ENCODE assay signal across 17 cellular contexts in genomic region chr4:158442736-158443135, GRCh38.
DNase-seq lines count a peak whose midpoint lies in the region; ATAC-seq, FAIRE-seq and TF ChIP-seq lines count a peak whose summit lies in the region.
"Had no signal": no experiment of that assay in that cellular context is flagged by ENCODE, and none has a peak within 500 bp of the region (broad histone marks: within the 10 kb centered on the region; RNA-seq: fewer than 3 reads in every experiment).

No MANE protein-coding gene starts in this region.

- no peak overlapping the region for H4K8ac ChIP-seq in H1 (ENCODE audit: extremely low read depth, insufficient read depth, low read length)
- H4K8ac ChIP-seq in mesenchymal stem cell (ENCODE audit: low read length) = no peak overlapping the region

- no peak overlapping the region for H2AK5ac ChIP-seq in H1 (ENCODE audit: low read depth, low read length)
- no peak overlapping the region for H2AK5ac ChIP-seq in mesenchymal stem cell (ENCODE audit: low read length, severe bottlenecking)

- H3K9me3 Mint-ChIP-seq in stimulated activated effector memory CD8-positive, alpha-beta T cell treated with anti-CD3 and anti-CD28 coated beads, Interleukin-12 subunit alpha, Interleukin-12 subunit beta, amount 100 ng/mL, for 72 hours = no peaks in the 10 kb centered on the region
- H3K9me3 Mint-ChIP-seq: GM23338, HFFc6 had no signal

- ATAC-seq in stimulated activated effector memory CD8-positive, alpha-beta T cell treated with anti-CD3 and anti-CD28 coated beads, Interleukin-12 subunit alpha, Interleukin-12 subunit beta, amount 100 ng/mL, for 72 hours = peak; percentile 26
- ATAC-seq in HG03571 (IDR thresholded peaks at IDR 0.05; ENCODE audit: unreplicated experiment) = no peak
- ATAC-seq: A549; CD8-positive, alpha-beta T cell; GM23338 had no signal

- H3K4me1 Mint-ChIP-seq in stimulated activated effector memory CD8-positive, alpha-beta T cell treated with anti-CD3 and anti-CD28 coated beads, Interleukin-12 subunit alpha, Interleukin-12 subunit beta, amount 100 ng/mL, for 72 hours = no peaks in the 10 kb centered on the region
- H3K4me1 Mint-ChIP-seq: CD14-positive monocyte, GM23338, IgD-negative memory B cell had no signal

- no peaks in the 10 kb centered on the region for H3K4me1 ChIP-seq in H1 (replicated peaks in 1 of 4; ENCODE audit: control insufficient read depth in 3 of 4, insufficient read depth in 4 of 4, low read length in 3 of 4)
- no peaks in the 10 kb centered on the region for H3K4me1 ChIP-seq in mesenchymal stem cell (ENCODE audit: control insufficient read depth, insufficient read depth, low read depth, low read length)
- H3K4me1 ChIP-seq: A549 had no signal

- no peak for TF ChIP-seq POLR2A in H1 (IDR thresholded peaks at IDR 0.05; ENCODE audit: control extremely low read depth in 1 of 2, low read depth in 2 of 2, low read length in 2 of 2)

- H3K14ac ChIP-seq in H1 (ENCODE audit: insufficient read length) (no peak overlapping the region), mesenchymal stem cell (ENCODE audit: low read length in 2 of 2) (no peak overlapping the region)

- H3K4me3 ChIP-seq in H1 (ENCODE audit: extremely low read depth in 1 of 4, insufficient read depth in 2 of 4, low read depth in 3 of 4, low read length in 4 of 4) = no peak overlapping the region
- no peak overlapping the region for H3K4me3 ChIP-seq in mesenchymal stem cell (ENCODE audit: insufficient read depth in 1 of 2, low read depth in 1 of 2, low read length in 2 of 2)
- H3K4me3 ChIP-seq: A549, GM23338 had no signal

- H4K91ac ChIP-seq in H1 (replicated peaks; ENCODE audit: insufficient read length, low read length) (no peak overlapping the region), mesenchymal stem cell (ENCODE audit: low read length) (no peak overlapping the region)

- no peak for FAIRE-seq in H1 (lab: Jason Lieb, UNC)
- FAIRE-seq: A549 had no signal

- no peak overlapping the region for H4K5ac ChIP-seq in H1 (ENCODE audit: insufficient read length, low read depth, low read length)

- H2BK15ac ChIP-seq in H1 (ENCODE audit: low read length) = no peak overlapping the region
- H2BK15ac ChIP-seq in mesenchymal stem cell (ENCODE audit: low read depth, poor library complexity, severe bottlenecking) = no peak overlapping the region

- no peak for TF ChIP-seq CTCF in H1 (IDR thresholded peaks at IDR 0.05; ENCODE audit: control extremely low read depth in 1 of 3, insufficient read depth in 1 of 3, low read depth in 1 of 3, low read length in 3 of 3)

- no peak overlapping the region for H3K27ac Mint-ChIP-seq in stimulated activated effector memory CD8-positive, alpha-beta T cell treated with anti-CD3 and anti-CD28 coated beads, Interleukin-12 subunit alpha, Interleukin-12 subunit beta, amount 100 ng/mL, for 72 hours
- H3K27ac Mint-ChIP-seq: CD14-positive monocyte; CD8-positive, alpha-beta T cell; GM23338; HFFc6; IgD-negative memory B cell had no signal

- POLR2A ChIA-PET in H1 (lab: Charles Lee; ENCODE audit: partially characterized antibody) = no interaction called here

- no peak overlapping the region for H3K4me2 ChIP-seq in H1 (ENCODE audit: insufficient read depth in 1 of 2, low read depth in 2 of 2, low read length in 2 of 2)
- H3K4me2 ChIP-seq in mesenchymal stem cell (ENCODE audit: low read length, poor library complexity, severe bottlenecking) = no peak overlapping the region
- H3K4me2 ChIP-seq: A549, GM23338 had no signal

- H2AFZ ChIP-seq in H1 (ENCODE audit: low read length) (0 out of 2 replicates have a peak overlapping the region, but pooled peaks have one; percentile 5), mesenchymal stem cell (ENCODE audit: low read depth, low read length) (no peak overlapping the region)
- H2AFZ ChIP-seq: GM23338 had no signal

- H3K23me2 ChIP-seq in H1 (ENCODE audit: low read depth, low read length) = no peaks in the 10 kb centered on the region

- H3K18ac ChIP-seq in H1 (ENCODE audit: extremely low read depth, low read length) = no peak overlapping the region
- H3K18ac ChIP-seq in mesenchymal stem cell (ENCODE audit: low read depth in 1 of 2, low read length in 2 of 2) = no peak overlapping the region

- H3K36me3 ChIP-seq in H1 (ENCODE audit: control insufficient read depth in 2 of 4, insufficient read depth in 4 of 4, low read length in 3 of 4) (no peaks in the 10 kb centered on the region), mesenchymal stem cell (ENCODE audit: control insufficient read depth in 1 of 2, insufficient read depth in 2 of 2, low read depth in 1 of 2, low read length in 2 of 2) (no peaks in the 10 kb centered on the region)

- no peak for TF ChIP-seq EP300 in H1 (IDR thresholded peaks at IDR 0.05; ENCODE audit: borderline replicate concordance in 1 of 2, low read depth in 2 of 2, low read length in 2 of 2)

- no peak overlapping the region for H3K56ac ChIP-seq in H1 (replicated peaks; ENCODE audit: insufficient read length, low read depth, low read length)

- H2BK120ac ChIP-seq in H1 (replicated peaks; ENCODE audit: low read depth, low read length) = no peak overlapping the region
- no peak overlapping the region for H2BK120ac ChIP-seq in mesenchymal stem cell (ENCODE audit: low read depth, low read length)

- peak overlapping the region; percentile 28 for H3K23ac ChIP-seq in H1 (ENCODE audit: insufficient read length)
- no peak overlapping the region for H3K23ac ChIP-seq in mesenchymal stem cell (ENCODE audit: low read length in 2 of 2)

- H3K4ac ChIP-seq in H1 (replicated peaks; ENCODE audit: insufficient read length, low read depth, low read length) (no peak overlapping the region), mesenchymal stem cell (ENCODE audit: low read depth in 1 of 2, low read length in 2 of 2) (no peak overlapping the region)

- no peaks in the 10 kb centered on the region for H3K36me3 Mint-ChIP-seq in stimulated activated effector memory CD8-positive, alpha-beta T cell treated with anti-CD3 and anti-CD28 coated beads, Interleukin-12 subunit alpha, Interleukin-12 subunit beta, amount 100 ng/mL, for 72 hours
- H3K36me3 Mint-ChIP-seq: CD14-positive monocyte; CD8-positive, alpha-beta T cell; IgD-negative memory B cell had no signal

- no peak for TF ChIP-seq RAD21 in H1 (IDR thresholded peaks at IDR 0.05 in 1 of 2, conservative IDR thresholded peaks at IDR 0.05 in 1 of 2; ENCODE audit: low read depth in 2 of 2, low read length in 2 of 2)

- H3K27me3 ChIP-seq in H1 (replicated peaks in 1 of 4; ENCODE audit: control insufficient read depth in 3 of 4, extremely low read depth in 1 of 4, insufficient read depth in 3 of 4, low read length in 3 of 4) (no peaks in the 10 kb centered on the region), mesenchymal stem cell (ENCODE audit: control insufficient read depth in 1 of 2, insufficient read depth in 1 of 2, low read length in 2 of 2) (no peaks in the 10 kb centered on the region)

- H2BK5ac ChIP-seq in H1 (ENCODE audit: low read depth, low read length) (no peak overlapping the region), mesenchymal stem cell (ENCODE audit: low read depth, low read length, poor library complexity, severe bottlenecking) (no peak overlapping the region)

- H2BK12ac ChIP-seq in H1 (ENCODE audit: low read depth, low read length) (no peak overlapping the region), mesenchymal stem cell (ENCODE audit: low read length in 2 of 2) (no peak overlapping the region)

- no peak overlapping the region for H3K27ac ChIP-seq in H1 (ENCODE audit: low read depth, low read length)
- H3K27ac ChIP-seq in mesenchymal stem cell (ENCODE audit: low read length, poor library complexity, severe bottlenecking) = no peak overlapping the region
- H3K27ac ChIP-seq: A549 had no signal

- no peak overlapping the region for H2BK20ac ChIP-seq in H1 (ENCODE audit: low read length)

- H3K79me2 ChIP-seq in H1 (ENCODE audit: control insufficient read depth in 1 of 2, insufficient read depth in 2 of 2, low read length in 2 of 2) = no peaks in the 10 kb centered on the region

- H3K79me1 ChIP-seq in H1 (ENCODE audit: low read depth, low read length) (no peaks in the 10 kb centered on the region), mesenchymal stem cell (replicated peaks; ENCODE audit: low read length, poor library complexity, severe bottlenecking) (no peaks in the 10 kb centered on the region)

- no peaks in the 10 kb centered on the region for H3K9me3 ChIP-seq in H1 (ENCODE audit: insufficient read depth in 2 of 2, low read depth in 1 of 2, low read length in 1 of 2)
- H3K9me3 ChIP-seq in mesenchymal stem cell (ENCODE audit: control insufficient read depth, low read length) = peaks cover 3% of the 10 kb centered on the region
- H3K9me3 ChIP-seq: A549 had no signal

- H4K20me1 ChIP-seq in H1 (replicated peaks in 1 of 2; ENCODE audit: control insufficient read depth in 1 of 2, insufficient read depth in 2 of 2, low read length in 2 of 2) = no peaks in the 10 kb centered on the region

- DNase-seq in LHCN-M2 (ENCODE audit: low read depth) (peak; percentile 40), H1 (ENCODE audit: low read depth in 1 of 2, low spot score in 2 of 2) (no peak), mesenchymal stem cell (no peak), NCI-H2107 treated with DMSO at 0.1 percent for 48 hours (lab: John Stamatoyannopoulos, UW; ENCODE audit: unreplicated experiment) (no peak), AML-193 (lab: John Stamatoyannopoulos, UW) (no peak), T-helper 2 cell (no peak)
- no peak for DNase-seq in stimulated activated effector memory CD8-positive, alpha-beta T cell treated with anti-CD3 and anti-CD28 coated beads, Interleukin-12 subunit alpha, Interleukin-12 subunit beta, amount 100 ng/mL, for 72 hours (ENCODE audit: low spot score in 2 of 2)
- DNase-seq: CD8-positive, alpha-beta T cell; COR-L47; HCEC 1CT; HFFc6; KG1 had no signal

- no peak overlapping the region for H3K9ac ChIP-seq in H1 (replicated peaks in 1 of 4; ENCODE audit: extremely low read depth in 1 of 4, low read depth in 3 of 4, low read length in 3 of 4)
- H3K9ac ChIP-seq in mesenchymal stem cell (ENCODE audit: low read length) = peak overlapping the region; percentile 9

- CTCF ChIA-PET in H1 (lab: Charles Lee; ENCODE audit: partially characterized antibody) = interaction anchor here (1.6 to 1.9 kb wide), 2 partner anchors 24 to 53 kb away, joined by 3 to 4 read pairs; no protein-coding TSS in a partner anchor

- H3K4me3 Mint-ChIP-seq in stimulated activated effector memory CD8-positive, alpha-beta T cell treated with anti-CD3 and anti-CD28 coated beads, Interleukin-12 subunit alpha, Interleukin-12 subunit beta, amount 100 ng/mL, for 72 hours = no peak overlapping the region
- H3K4me3 Mint-ChIP-seq: CD14-positive monocyte; CD8-positive, alpha-beta T cell; GM23338; HFFc6; IgD-negative memory B cell had no signal

TF ChIP-seq in H1, 55 proteins besides CTCF, POLR2A, EP300 and RAD21 (continues in another document):
- no peak for TF ChIP-seq CHD2 (IDR thresholded peaks at IDR 0.05; ENCODE audit: low read length)
- no peak for TF ChIP-seq NANOG (IDR thresholded peaks at IDR 0.05; ENCODE audit: insufficient read depth, low read depth, low read length, poor library complexity, severe bottlenecking)
- TF ChIP-seq JUN (IDR thresholded peaks at IDR 0.05; ENCODE audit: low read depth, low read length) = no peak
- no peak for TF ChIP-seq JUND (IDR thresholded peaks at IDR 0.05; ENCODE audit: low read length)
- no peak for TF ChIP-seq YY1 (IDR thresholded peaks at IDR 0.05; ENCODE audit: low read depth, low read length)
- TF ChIP-seq KDM5A (IDR thresholded peaks at IDR 0.05; ENCODE audit: low read length) = no peak
- TF ChIP-seq SRF (IDR thresholded peaks at IDR 0.05; ENCODE audit: low read depth, low read length) = no peak
